In the genomic region with DNA sequence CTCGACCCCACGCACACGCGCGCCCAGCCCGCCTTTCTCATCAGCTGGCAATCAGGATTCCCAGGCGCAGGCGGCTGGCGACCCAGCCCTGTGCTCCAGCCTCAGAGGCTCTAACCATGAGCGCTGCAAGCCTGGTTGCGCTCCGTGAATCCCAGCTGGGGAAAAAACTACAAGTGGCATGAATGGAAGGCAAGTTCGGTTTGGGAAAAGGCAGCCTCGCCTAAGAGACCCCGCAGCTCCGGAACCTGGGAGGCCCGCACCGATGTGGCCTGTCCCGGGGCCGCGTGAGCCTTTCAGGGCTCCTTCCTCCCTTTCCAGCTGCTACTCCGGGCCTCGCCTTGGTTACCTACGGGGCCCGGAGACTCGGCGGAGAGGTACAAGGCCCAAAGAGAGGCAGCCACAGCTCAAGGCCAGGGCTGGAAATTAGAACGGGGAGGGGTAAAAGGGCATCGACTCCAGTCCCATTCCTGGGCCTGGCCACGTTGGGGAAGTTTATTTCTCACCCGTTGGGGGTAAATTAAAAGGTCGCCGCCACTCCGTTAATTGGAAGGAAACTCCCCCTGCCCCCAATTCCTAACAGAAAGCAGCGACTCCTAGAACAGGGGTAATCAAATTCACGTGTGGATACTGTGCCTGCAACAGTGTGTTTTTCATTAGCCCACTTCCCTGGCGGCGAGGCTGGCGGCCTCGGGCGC, we compare ENCODE assay signal across 1 cellular context.
A peak's percentile ranks its signal among the peaks of the same experiment; 100 is the strongest.
TF ChIP-seq lines count a peak whose summit lies in the region.

No MANE protein-coding gene starts in this region.

TF ChIP-seq in HEK293, 187 proteins besides CTCF, POLR2A, EP300 and RAD21 (continued from another document):
- TF ChIP-seq SCRT2 (tag by site-specific recombination; IDR thresholded peaks at IDR 0.05) (0 out of 2 replicates have a peak, but pooled peaks have one; percentile 17), GLI2 (tag by site-specific recombination; IDR thresholded peaks at IDR 0.05; ENCODE audit: borderline replicate concordance, low read depth) (no peak), ZNF157 (tag by site-specific recombination; IDR thresholded peaks at IDR 0.05) (no peak)
